ENCODE assay signal across 11 cellular contexts in genomic region chr3:197331131-197331530, GRCh38. TPM values are rescaled to one million over a fixed set of nuclear protein-coding genes. Genes with fewer than 3 reads are reported as not detected.
A peak's percentile ranks its signal among the peaks of the same experiment; 100 is the strongest.
DNase-seq lines count a peak whose midpoint lies in the region; ATAC-seq, FAIRE-seq and TF ChIP-seq lines count a peak whose summit lies in the region.
"Had no signal": no experiment of that assay in that cellular context is flagged by ENCODE, and none has a peak within 500 bp of the region (broad histone marks: within the 10 kb centered on the region; RNA-seq: fewer than 3 reads in every experiment).

No MANE protein-coding gene starts in this region.

- no peaks in the 10 kb centered on the region for H3K27me3 ChIP-seq in Loucy (ENCODE audit: insufficient read depth, low read length, poor library complexity, severe bottlenecking)
- no peaks in the 10 kb centered on the region for H3K27me3 ChIP-seq in GM12878 (replicated peaks in 1 of 2; ENCODE audit: control insufficient read depth in 2 of 2, insufficient read depth in 2 of 2, low read length in 1 of 2)
- no peaks in the 10 kb centered on the region for H3K27me3 ChIP-seq in HepG2 (ENCODE audit: control insufficient read depth in 1 of 2, insufficient read depth in 2 of 2, low read length in 2 of 2)

- SMC1A ChIA-PET in GM12878 (lab: Charles Lee; ENCODE audit: uncharacterized antibody, unreplicated experiment): interaction anchor here (0.6 to 1.7 kb wide), 5 partner anchors 13 to 164 kb away, joined by 3 to 6 read pairs (median 3); no protein-coding TSS in a partner anchor

- CTCF ChIA-PET in GM12878 (lab: Yijun Ruan, JAX) (interaction anchor here (1.2 to 2.1 kb wide), 2 partner anchors 74 to 107 kb away, joined by 4 to 17 read pairs; no protein-coding TSS in a partner anchor), HepG2 (lab: Yijun Ruan, JAX; ENCODE audit: low intra/inter-chr PET ratio, low total read pairs) (no interaction called here), Calu3 (lab: Charles Lee) (interaction anchor here (0.9 to 1.1 kb wide), 3 partner anchors 33 to 171 kb away, joined by 4 to 7 read pairs (median 5); no protein-coding TSS in a partner anchor)

- BruUV-seq in GM12878 (replicated peaks; lab: Mats Ljungman, UMichigan): no TSS peak
- no TSS peak for BruUV-seq in HepG2 (replicated peaks; lab: Mats Ljungman, UMichigan)
- BruUV-seq in Calu3 (replicated peaks; lab: Mats Ljungman, UMichigan): no TSS peak

- H3K4me1 ChIP-seq in Loucy (ENCODE audit: insufficient read depth, low read length, poor library complexity, severe bottlenecking) (no peaks in the 10 kb centered on the region), GM12878 (ENCODE audit: control insufficient read depth, insufficient read depth, low read length) (peaks cover 6% of the 10 kb centered on the region), HepG2 (ENCODE audit: insufficient read depth, low read length) (peaks cover 28% of the 10 kb centered on the region)

- H3F3A ChIP-seq in Loucy (ENCODE audit: low read depth): no peaks in the 10 kb centered on the region

- H3K36me3 Mint-ChIP-seq in Calu3 (ENCODE audit: insufficient read depth, unreplicated experiment): no peaks in the 10 kb centered on the region
- H3K36me3 Mint-ChIP-seq: brain had no signal

- FAIRE-seq in GM12878 (lab: Jason Lieb, UNC) (no peak), HepG2 (lab: Jason Lieb, UNC) (peak; percentile 44)

- H3K79me2 ChIP-seq in Loucy (ENCODE audit: insufficient read depth, low read length) (no peaks in the 10 kb centered on the region), GM12878 (ENCODE audit: control insufficient read depth, insufficient read depth, low read length) (no peaks in the 10 kb centered on the region), HepG2 (ENCODE audit: insufficient read depth, low read length) (no peaks in the 10 kb centered on the region)

- H3K4me2 ChIP-seq in Loucy (ENCODE audit: low read depth, low read length, poor library complexity, severe bottlenecking): no peak overlapping the region
- H3K4me2 ChIP-seq in GM12878 (ENCODE audit: control insufficient read depth, insufficient read depth): no peak overlapping the region
- H3K4me2 ChIP-seq in HepG2 (ENCODE audit: low read depth, low read length): no peak overlapping the region

- DNase-seq in G401 (ENCODE audit: low spot score) (peak; percentile 35), GM12878 (ENCODE audit: low read depth, low spot score) (no peak), HepG2 (ENCODE audit: low spot score) (peak; percentile 33), CD1c-positive myeloid dendritic cell (ENCODE audit: extremely low spot score) (no peak), Calu3 (no peak)
- DNase-seq: DMS53, NCI-H1436 treated with DMSO at 0.1 percent for 48 hours had no signal

- H3K9me3 Mint-ChIP-seq in Calu3 (ENCODE audit: low read depth, unreplicated experiment): peaks cover 3% of the 10 kb centered on the region

- in situ Hi-C loops in G401 (cut with HindIII; ENCODE audit: low sequenced_read_pairs) (no loop called here), GM12878 (cut with MboI) (no loop called here), HepG2 (cut with HindIII; ENCODE audit: extremely low pct_ligation_motif_present, low pct_unique_long_range_greater_than_20kb) (no loop called here)

- H3K9ac ChIP-seq in Loucy (ENCODE audit: low read depth, low read length, poor library complexity, severe bottlenecking): no peak overlapping the region
- no peak overlapping the region for H3K9ac ChIP-seq in GM12878 (ENCODE audit: control insufficient read depth, insufficient read depth, low read length)
- no peak overlapping the region for H3K9ac ChIP-seq in HepG2 (ENCODE audit: insufficient read depth, low read depth, low read length)

- intact Hi-C loops in GM12878 (cut with micrococcal nuclease; ENCODE audit: unreplicated experiment): no loop called here
- intact Hi-C loops in HepG2 (cut with micrococcal nuclease; ENCODE audit: unreplicated experiment): no loop called here
- intact Hi-C loops in Calu3 (cut with micrococcal nuclease; ENCODE audit: unreplicated experiment): no loop called here

- no peak overlapping the region for H2AFZ ChIP-seq in Loucy (ENCODE audit: low read length)
- H2AFZ ChIP-seq in GM12878 (ENCODE audit: control insufficient read depth, low read depth, low read length): no peak overlapping the region
- no peak overlapping the region for H2AFZ ChIP-seq in HepG2 (ENCODE audit: low read length)

- H3K9me3 ChIP-seq in Loucy (ENCODE audit: insufficient read depth, low read depth, low read length) (no peaks in the 10 kb centered on the region), GM12878 (replicated peaks; ENCODE audit: control insufficient read depth, insufficient read depth, low read length) (no peaks in the 10 kb centered on the region), HepG2 (ENCODE audit: low read length) (no peaks in the 10 kb centered on the region)
- H3K9me3 ChIP-seq: neutrophil had no signal

- H3K27me3 Mint-ChIP-seq in Calu3 (ENCODE audit: unreplicated experiment): no peaks in the 10 kb centered on the region
- H3K27me3 Mint-ChIP-seq: brain had no signal

- ATAC-seq in GM12878: peak; percentile 56; the same call in 2 of the 3 replicates
- peak; percentile 78 for ATAC-seq in HepG2
- no peak for ATAC-seq in GM18511 (IDR thresholded peaks at IDR 0.05; ENCODE audit: unreplicated experiment)

- TF ChIP-seq EP300 in GM12878 (IDR thresholded peaks at IDR 0.05; ENCODE audit: borderline replicate concordance in 1 of 2, control insufficient read depth in 1 of 2, low read depth in 2 of 2, low read length in 2 of 2) (no peak), HepG2 (IDR thresholded peaks at IDR 0.05; ENCODE audit: low read depth in 2 of 2, low read length in 2 of 2) (no peak), HepG2 (CRISPR knock-in tag; IDR thresholded peaks at IDR 0.05; ENCODE audit: borderline replicate concordance) (no peak)

- TF ChIP-seq POLR2A in GM12878 (IDR thresholded peaks at IDR 0.05; ENCODE audit: low read depth, low read length): no peak
- no peak for TF ChIP-seq POLR2A in HepG2 (IDR thresholded peaks at IDR 0.05; ENCODE audit: insufficient read depth in 1 of 2, low read depth in 2 of 2, low read length in 2 of 2)

- POLR2A ChIA-PET in GM12878 (lab: Charles Lee): no interaction called here
- POLR2A ChIA-PET in HepG2 (lab: Yijun Ruan, JAX): interaction anchor here (1.9 kb wide), 1 partner anchor 33 kb away, joined by 7 read pairs; no protein-coding TSS in a partner anchor

- H3K27ac ChIP-seq in GM12878 (ENCODE audit: control insufficient read depth, insufficient read depth): no peak overlapping the region
- H3K27ac ChIP-seq in HepG2 (ENCODE audit: extremely low read length, insufficient read depth, low read length): no peak overlapping the region
- H3K27ac ChIP-seq: neutrophil had no signal

- H3K4me3 ChIP-seq in Loucy (ENCODE audit: low read length, poor library complexity, severe bottlenecking): no peak overlapping the region
- H3K4me3 ChIP-seq in GM12878: no peak overlapping the region
- no peak overlapping the region for H3K4me3 ChIP-seq in HepG2 (replicated peaks in 1 of 3; ENCODE audit: insufficient read depth in 1 of 3, low read depth in 2 of 3, low read length in 3 of 3)

- TF ChIP-seq RAD21 in GM12878 (IDR thresholded peaks at IDR 0.05; ENCODE audit: insufficient read depth, low read depth, low read length) (peak; percentile 15; the same call in 1 of the 2 replicates), HepG2 (CRISPR knock-in tag; IDR thresholded peaks at IDR 0.05) (no peak)

- H4K20me1 ChIP-seq in Loucy (ENCODE audit: insufficient read depth, low read length, poor library complexity, severe bottlenecking) (no peaks in the 10 kb centered on the region), GM12878 (ENCODE audit: control insufficient read depth, insufficient read depth) (no peaks in the 10 kb centered on the region), HepG2 (ENCODE audit: insufficient read depth, low read length) (no peaks in the 10 kb centered on the region)

- WGBS in GM12878 (ENCODE audit: insufficient coverage, insufficient replicate concordance, low lambda C conversion rate, missing lambda C conversion rate): 57% methylated on average over 3 of the region's 3 CpGs
- WGBS in HepG2 (ENCODE audit: low lambda C conversion rate): 57% methylated on average over 3 of the region's 3 CpGs

- H3K36me3 ChIP-seq in Loucy (ENCODE audit: insufficient read depth, low read length) (no peaks in the 10 kb centered on the region), GM12878 (ENCODE audit: control insufficient read depth in 2 of 2, insufficient read depth in 2 of 2, low read length in 1 of 2) (no peaks in the 10 kb centered on the region), HepG2 (replicated peaks in 1 of 2; ENCODE audit: control insufficient read depth in 1 of 2, insufficient read depth in 2 of 2, low read length in 2 of 2) (no peaks in the 10 kb centered on the region)
- H3K36me3 ChIP-seq: neutrophil had no signal

- H3K4me3 Mint-ChIP-seq in Calu3 (ENCODE audit: low read depth, unreplicated experiment): no peak overlapping the region
- H3K4me3 Mint-ChIP-seq: brain had no signal

- H3K9me2 ChIP-seq in Loucy (replicated peaks; ENCODE audit: low read depth, low read length): no peaks in the 10 kb centered on the region

- TF ChIP-seq CTCF in Loucy (conservative IDR thresholded peaks at IDR 0.05; ENCODE audit: low read length) (peak; percentile 41), GM12878 (IDR thresholded peaks at IDR 0.05 in 2 of 3, conservative IDR thresholded peaks at IDR 0.05 in 1 of 3; ENCODE audit: control insufficient read depth in 2 of 3, extremely low read depth in 1 of 3, insufficient read depth in 1 of 3, low read depth in 3 of 3, low read length in 3 of 3) (peak; percentile 7 to 33 (median 11); a peak in 2 of 6 replicates), HepG2 (CRISPR knock-in tag; IDR thresholded peaks at IDR 0.05) (peak; percentile 20; the same call in 1 of the 2 replicates), Calu3 (IDR thresholded peaks at IDR 0.05; ENCODE audit: unreplicated experiment) (no peak)

- no peak overlapping the region for H3K27ac Mint-ChIP-seq in Calu3 (ENCODE audit: unreplicated experiment)

- no peaks in the 10 kb centered on the region for H3K4me1 Mint-ChIP-seq in Calu3 (ENCODE audit: low read depth, unreplicated experiment)

- RAD21 ChIA-PET in GM12878 (lab: Charles Lee; ENCODE audit: unreplicated experiment): interaction anchor here (1.3 kb wide), 1 partner anchor 171 kb away, joined by 7 read pairs; no protein-coding TSS in a partner anchor

RNA-seq across cellular contexts. Expression of gene DLG1, which starts 32.7 kb away (rescaled TPM):
- total RNA-seq in G401 (2014; rRNA removed; shearing (Covaris generic)): 28.9 and 35.0 TPM in 2 replicates
- 221 and 244 TPM in 2 replicates for total RNA-seq in GM12878 (2013; cell fraction: nucleolus; rRNA removed)
- total RNA-seq in GM12878 (2014; rRNA removed): 44.8 and 51.9 TPM in 2 replicates
- 52.0 and 55.7 TPM in 2 replicates for total RNA-seq in GM12878 (2014; rRNA removed; fragmentation: Illumina TruSeq; extraction: Trizol)
- total RNA-seq in GM12878 (2021): 60.6 and 62.4 TPM in 2 replicates
- 17.7 TPM for polyA plus RNA-seq in GM12878 (2011; ENCODE audit: low read depth)
- 35.8 and 49.9 TPM in 2 replicates for polyA plus RNA-seq in GM12878 (2011; rRNA removed)
- 9.7 and 15.1 TPM in 2 replicates for polyA plus RNA-seq in GM12878 (2011; cell fraction: cytosol; rRNA removed)
- 34.9 and 36.7 TPM in 2 replicates for polyA plus RNA-seq in GM12878 (2011; cell fraction: nucleus; rRNA removed)
- 26.2 and 28.2 TPM in 2 replicates for polyA plus RNA-seq in GM12878 (2012)
- polyA plus RNA-seq in GM12878 (2014; fragmentation: Illumina TruSeq; extraction: Trizol): 63.1 and 85.3 TPM in 2 replicates
- polyA plus RNA-seq in GM12878 (2014; fragmentation: Nextera tagmentation; extraction: Ambion mirVana): 10 to 100 TPM in 1 of 2 experiments, 1 to 10 TPM in 1; 9.2 to 10.0 TPM
- 31.4 and 32.1 TPM in 2 replicates for polyA plus RNA-seq in GM12878 (2014; rRNA removed)
- polyA plus RNA-seq in GM12878 (2016; fragmentation: Nextera tagmentation; extraction: Ambion mirVana): 10 to 100 TPM; 40.1 to 40.2 TPM
- polyA minus RNA-seq in GM12878 (2011; rRNA and poly(A)+ RNA removed): 42.0 and 54.8 TPM in 2 replicates
- 14.3 and 17.5 TPM in 2 replicates for polyA minus RNA-seq in GM12878 (2011; cell fraction: cytosol; rRNA and poly(A)+ RNA removed)
- 60.3 and 99.5 TPM in 2 replicates for polyA minus RNA-seq in GM12878 (2011; cell fraction: nucleus; rRNA and poly(A)+ RNA removed)
- 104 and 105 TPM in 2 replicates for total RNA-seq in HepG2 (2016; rRNA removed; fragmentation: Illumina TruSeq; extraction: Trizol)
- total RNA-seq in HepG2 (2016; cell fraction: cytosol; rRNA removed; fragmentation: Illumina TruSeq; extraction: Trizol; ENCODE audit: low read depth): 40.0 and 44.2 TPM in 2 replicates
- total RNA-seq in HepG2 (2016; cell fraction: insoluble cytoplasmic fraction; rRNA removed; fragmentation: Illumina TruSeq; extraction: Trizol): 102 and 106 TPM in 2 replicates
- 33.5 and 37.5 TPM in 2 replicates for total RNA-seq in HepG2 (2016; cell fraction: membrane; rRNA removed; fragmentation: Illumina TruSeq; extraction: Trizol)
- total RNA-seq in HepG2 (2016; cell fraction: nucleus; rRNA removed; fragmentation: Illumina TruSeq; extraction: Trizol): 208 and 219 TPM in 2 replicates
- polyA plus RNA-seq in HepG2 (2011; rRNA removed): 30.4 and 30.5 TPM in 2 replicates
- 7.7 and 13.1 TPM in 2 replicates for polyA plus RNA-seq in HepG2 (2011; cell fraction: cytosol; rRNA removed)
- polyA plus RNA-seq in HepG2 (2011; cell fraction: nucleus; rRNA removed): 38.0 and 75.0 TPM in 2 replicates
- polyA plus RNA-seq in HepG2 (2012): 34.1 and 38.3 TPM in 2 replicates
- 3.7 and 3.9 TPM in 2 replicates for polyA plus RNA-seq in HepG2 (2016; cell fraction: cytosol; fragmentation: Illumina TruSeq; extraction: Trizol; ENCODE audit: low read depth)
- polyA plus RNA-seq in HepG2 (2016; cell fraction: insoluble cytoplasmic fraction; fragmentation: Illumina TruSeq; extraction: Trizol; ENCODE audit: low read depth): 67.8 and 68.9 TPM in 2 replicates
- polyA plus RNA-seq in HepG2 (2016; cell fraction: membrane; fragmentation: Illumina TruSeq; extraction: Trizol; ENCODE audit: low read depth): 10.5 and 12.7 TPM in 2 replicates
- polyA plus RNA-seq in HepG2 (2016; cell fraction: nucleus; fragmentation: Illumina TruSeq; extraction: Trizol; ENCODE audit: insufficient read depth, low read depth): 110 and 123 TPM in 2 replicates
- 42.3 and 46.0 TPM in 2 replicates for polyA minus RNA-seq in HepG2 (2011; rRNA and poly(A)+ RNA removed; ENCODE audit: low replicate concordance)
- 23.2 and 29.7 TPM in 2 replicates for polyA minus RNA-seq in HepG2 (2011; cell fraction: cytosol; rRNA and poly(A)+ RNA removed)
- polyA minus RNA-seq in HepG2 (2011; cell fraction: nucleus; rRNA and poly(A)+ RNA removed): 241 and 244 TPM in 2 replicates
- 105 and 127 TPM in 2 replicates for total RNA-seq in Calu3 (2022)

Comparison
In these comparisons a context has a peak if more than half of its experiments do, and no peak if none do; other contexts are left out.
1. DNase-seq: peak in G401 (single experiment) and HepG2 (single experiment); none in GM12878 (single experiment), CD1c-positive myeloid dendritic cell (single experiment) and Calu3 (single experiment).